1 cellular context compared by ENCODE assay signal in genomic region chr3:101926594-101927105, GRCh38.
TF ChIP-seq lines count a peak whose summit lies in the region.

No MANE protein-coding gene starts in this region.

TF ChIP-seq in H1, 55 proteins besides CTCF, POLR2A, EP300 and RAD21 (continued from another document):
- TF ChIP-seq, protein P1, sequence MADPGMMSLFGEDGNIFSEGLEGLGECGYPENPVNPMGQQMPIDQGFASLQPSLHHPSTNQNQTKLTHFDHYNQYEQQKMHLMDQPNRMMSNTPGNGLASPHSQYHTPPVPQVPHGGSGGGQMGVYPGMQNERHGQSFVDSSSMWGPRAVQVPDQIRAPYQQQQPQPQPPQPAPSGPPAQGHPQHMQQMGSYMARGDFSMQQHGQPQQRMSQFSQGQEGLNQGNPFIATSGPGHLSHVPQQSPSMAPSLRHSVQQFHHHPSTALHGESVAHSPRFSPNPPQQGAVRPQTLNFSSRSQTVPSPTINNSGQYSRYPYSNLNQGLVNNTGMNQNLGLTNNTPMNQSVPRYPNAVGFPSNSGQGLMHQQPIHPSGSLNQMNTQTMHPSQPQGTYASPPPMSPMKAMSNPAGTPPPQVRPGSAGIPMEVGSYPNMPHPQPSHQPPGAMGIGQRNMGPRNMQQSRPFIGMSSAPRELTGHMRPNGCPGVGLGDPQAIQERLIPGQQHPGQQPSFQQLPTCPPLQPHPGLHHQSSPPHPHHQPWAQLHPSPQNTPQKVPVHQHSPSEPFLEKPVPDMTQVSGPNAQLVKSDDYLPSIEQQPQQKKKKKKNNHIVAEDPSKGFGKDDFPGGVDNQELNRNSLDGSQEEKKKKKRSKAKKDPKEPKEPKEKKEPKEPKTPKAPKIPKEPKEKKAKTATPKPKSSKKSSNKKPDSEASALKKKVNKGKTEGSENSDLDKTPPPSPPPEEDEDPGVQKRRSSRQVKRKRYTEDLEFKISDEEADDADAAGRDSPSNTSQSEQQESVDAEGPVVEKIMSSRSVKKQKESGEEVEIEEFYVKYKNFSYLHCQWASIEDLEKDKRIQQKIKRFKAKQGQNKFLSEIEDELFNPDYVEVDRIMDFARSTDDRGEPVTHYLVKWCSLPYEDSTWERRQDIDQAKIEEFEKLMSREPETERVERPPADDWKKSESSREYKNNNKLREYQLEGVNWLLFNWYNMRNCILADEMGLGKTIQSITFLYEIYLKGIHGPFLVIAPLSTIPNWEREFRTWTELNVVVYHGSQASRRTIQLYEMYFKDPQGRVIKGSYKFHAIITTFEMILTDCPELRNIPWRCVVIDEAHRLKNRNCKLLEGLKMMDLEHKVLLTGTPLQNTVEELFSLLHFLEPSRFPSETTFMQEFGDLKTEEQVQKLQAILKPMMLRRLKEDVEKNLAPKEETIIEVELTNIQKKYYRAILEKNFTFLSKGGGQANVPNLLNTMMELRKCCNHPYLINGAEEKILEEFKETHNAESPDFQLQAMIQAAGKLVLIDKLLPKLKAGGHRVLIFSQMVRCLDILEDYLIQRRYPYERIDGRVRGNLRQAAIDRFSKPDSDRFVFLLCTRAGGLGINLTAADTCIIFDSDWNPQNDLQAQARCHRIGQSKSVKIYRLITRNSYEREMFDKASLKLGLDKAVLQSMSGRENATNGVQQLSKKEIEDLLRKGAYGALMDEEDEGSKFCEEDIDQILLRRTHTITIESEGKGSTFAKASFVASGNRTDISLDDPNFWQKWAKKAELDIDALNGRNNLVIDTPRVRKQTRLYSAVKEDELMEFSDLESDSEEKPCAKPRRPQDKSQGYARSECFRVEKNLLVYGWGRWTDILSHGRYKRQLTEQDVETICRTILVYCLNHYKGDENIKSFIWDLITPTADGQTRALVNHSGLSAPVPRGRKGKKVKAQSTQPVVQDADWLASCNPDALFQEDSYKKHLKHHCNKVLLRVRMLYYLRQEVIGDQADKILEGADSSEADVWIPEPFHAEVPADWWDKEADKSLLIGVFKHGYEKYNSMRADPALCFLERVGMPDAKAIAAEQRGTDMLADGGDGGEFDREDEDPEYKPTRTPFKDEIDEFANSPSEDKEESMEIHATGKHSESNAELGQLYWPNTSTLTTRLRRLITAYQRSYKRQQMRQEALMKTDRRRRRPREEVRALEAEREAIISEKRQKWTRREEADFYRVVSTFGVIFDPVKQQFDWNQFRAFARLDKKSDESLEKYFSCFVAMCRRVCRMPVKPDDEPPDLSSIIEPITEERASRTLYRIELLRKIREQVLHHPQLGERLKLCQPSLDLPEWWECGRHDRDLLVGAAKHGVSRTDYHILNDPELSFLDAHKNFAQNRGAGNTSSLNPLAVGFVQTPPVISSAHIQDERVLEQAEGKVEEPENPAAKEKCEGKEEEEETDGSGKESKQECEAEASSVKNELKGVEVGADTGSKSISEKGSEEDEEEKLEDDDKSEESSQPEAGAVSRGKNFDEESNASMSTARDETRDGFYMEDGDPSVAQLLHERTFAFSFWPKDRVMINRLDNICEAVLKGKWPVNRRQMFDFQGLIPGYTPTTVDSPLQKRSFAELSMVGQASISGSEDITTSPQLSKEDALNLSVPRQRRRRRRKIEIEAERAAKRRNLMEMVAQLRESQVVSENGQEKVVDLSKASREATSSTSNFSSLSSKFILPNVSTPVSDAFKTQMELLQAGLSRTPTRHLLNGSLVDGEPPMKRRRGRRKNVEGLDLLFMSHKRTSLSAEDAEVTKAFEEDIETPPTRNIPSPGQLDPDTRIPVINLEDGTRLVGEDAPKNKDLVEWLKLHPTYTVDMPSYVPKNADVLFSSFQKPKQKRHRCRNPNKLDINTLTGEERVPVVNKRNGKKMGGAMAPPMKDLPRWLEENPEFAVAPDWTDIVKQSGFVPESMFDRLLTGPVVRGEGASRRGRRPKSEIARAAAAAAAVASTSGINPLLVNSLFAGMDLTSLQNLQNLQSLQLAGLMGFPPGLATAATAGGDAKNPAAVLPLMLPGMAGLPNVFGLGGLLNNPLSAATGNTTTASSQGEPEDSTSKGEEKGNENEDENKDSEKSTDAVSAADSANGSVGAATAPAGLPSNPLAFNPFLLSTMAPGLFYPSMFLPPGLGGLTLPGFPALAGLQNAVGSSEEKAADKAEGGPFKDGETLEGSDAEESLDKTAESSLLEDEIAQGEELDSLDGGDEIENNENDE (IDR thresholded peaks at IDR 0.05; ENCODE audit: insufficient replicate concordance, low read length): no peak
- TF ChIP-seq NRF1 (IDR thresholded peaks at IDR 0.05; ENCODE audit: low read depth, low read length) (no peak), TBP (IDR thresholded peaks at IDR 0.05; ENCODE audit: low read depth, low read length) (no peak), CBX5 (IDR thresholded peaks at IDR 0.05; ENCODE audit: low read depth, low read length) (no peak), SAP30 (IDR thresholded peaks at IDR 0.05; ENCODE audit: insufficient read depth, insufficient replicate concordance, low read length) (no peak)
